26 cellular contexts compared by ENCODE assay signal in the genomic region with DNA sequence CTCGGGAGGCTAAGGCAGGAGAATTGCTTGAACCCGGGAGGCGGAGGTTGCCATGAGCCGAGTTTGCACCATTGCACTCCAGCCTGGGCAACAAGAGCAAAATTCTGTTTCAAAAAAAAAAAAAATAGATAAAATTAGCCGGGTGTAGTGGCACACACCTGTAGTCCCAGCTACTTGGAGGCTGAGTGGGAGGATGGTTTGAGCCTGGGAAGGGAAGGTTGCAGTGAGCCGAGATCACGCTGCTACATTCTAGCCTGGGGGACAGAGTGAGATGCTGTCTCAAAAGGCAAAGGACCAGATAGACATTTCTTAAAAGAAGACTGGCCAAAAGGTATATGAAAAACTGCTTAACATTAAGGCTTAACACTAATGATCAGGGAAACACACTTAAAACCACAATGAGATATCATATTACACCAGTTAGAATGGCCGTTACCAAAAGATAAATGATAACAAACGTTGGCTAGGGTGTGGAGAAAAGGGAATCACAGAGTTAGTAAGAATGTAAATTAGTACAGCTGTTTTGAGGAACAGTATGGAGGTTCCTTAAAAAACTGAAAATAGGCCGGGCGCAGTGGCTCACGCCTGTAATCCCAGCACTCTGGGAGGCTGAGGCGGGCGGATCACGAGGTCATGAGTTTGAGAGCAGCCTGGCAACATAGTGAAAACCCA. TPM values are rescaled to one million over a fixed set of nuclear protein-coding genes. Genes with fewer than 3 reads are reported as not detected.
DNase-seq lines count a peak whose midpoint lies in the region; ATAC-seq, FAIRE-seq and TF ChIP-seq lines count a peak whose summit lies in the region.
"Had no signal": no experiment of that assay in that cellular context is flagged by ENCODE, and none has a peak within 500 bp of the region (broad histone marks: within the 10 kb centered on the region; RNA-seq: fewer than 3 reads in every experiment).

No MANE protein-coding gene starts in this region.

- H4K20me1 ChIP-seq in Karpas-422 (ENCODE audit: insufficient read depth, low read depth, low read length) (no peaks in the 10 kb centered on the region), K562 (replicated peaks; ENCODE audit: control insufficient read depth, insufficient read depth, low read length) (no peaks in the 10 kb centered on the region)
- H4K20me1 ChIP-seq: BLaER1 had no signal

- H2BK12ac ChIP-seq in mesenchymal stem cell (ENCODE audit: low read length in 2 of 2) = no peak overlapping the region

- intact Hi-C loops in K562 (cut with micrococcal nuclease) = no loop called here

- H3K23ac ChIP-seq in mesenchymal stem cell (ENCODE audit: low read length in 2 of 2) = no peak overlapping the region

- H3K18ac ChIP-seq in mesenchymal stem cell (ENCODE audit: low read depth in 1 of 2, low read length in 2 of 2) = no peak overlapping the region

- POLR2A ChIA-PET in HEK293 (lab: Yijun Ruan, JAX) = no interaction called here
- POLR2A ChIA-PET in K562 (lab: Yijun Ruan, JAX) = interaction anchor here (0.6 to 1.6 kb wide), 4 partner anchors 8 to 146 kb away, joined by 3 to 5 read pairs (median 4); no protein-coding TSS in a partner anchor

- peak; percentile 76 for FAIRE-seq in K562 (lab: Jason Lieb, UNC)
- FAIRE-seq: A204.1, GM12892, GM19239, H1 had no signal

- peak; percentile 34; the same call in 1 of the 2 replicates for TF ChIP-seq EP300 in K562 (IDR thresholded peaks at IDR 0.05; ENCODE audit: low read length)

- BruUV-seq in K562 (replicated peaks; lab: Mats Ljungman, UMichigan) = no TSS peak

- H3K9me1 ChIP-seq in K562 (ENCODE audit: control insufficient read depth, insufficient read depth, low read length) = no peaks in the 10 kb centered on the region

- in situ Hi-C loops in K562 (cut with MboI) = no loop called here

- H3K79me2 ChIP-seq in Karpas-422 (ENCODE audit: low read length) (no peaks in the 10 kb centered on the region), K562 (ENCODE audit: control insufficient read depth, insufficient read depth, low read length) (no peaks in the 10 kb centered on the region)

- H3K79me1 ChIP-seq in mesenchymal stem cell (replicated peaks; ENCODE audit: low read length, poor library complexity, severe bottlenecking) = peaks cover 6% of the 10 kb centered on the region

- 33% methylated on average over 12 of the region's 15 CpGs for WGBS in K562 (ENCODE audit: insufficient coverage, low coverage, missing lambda C conversion rate)
- whole genome bisulfite sequencing in mesenchymal stem cell = 96% methylated on average over 14 of the region's 15 CpGs

- no peak overlapping the region for H2BK5ac ChIP-seq in mesenchymal stem cell (ENCODE audit: low read depth, low read length, poor library complexity, severe bottlenecking)

- no peak overlapping the region for H4K8ac ChIP-seq in mesenchymal stem cell (ENCODE audit: low read length)

- H3K14ac ChIP-seq in mesenchymal stem cell (ENCODE audit: low read length in 2 of 2) = no peak overlapping the region

- H2BK15ac ChIP-seq in mesenchymal stem cell (ENCODE audit: low read depth, poor library complexity, severe bottlenecking) = no peak overlapping the region

- H3K9ac ChIP-seq in Karpas-422 (ENCODE audit: low read length) (no peak overlapping the region), K562 (ENCODE audit: insufficient read depth in 1 of 2, low read depth in 2 of 2, low read length in 2 of 2) (no peak overlapping the region), mesenchymal stem cell (ENCODE audit: low read length) (no peak overlapping the region)
- H3K9ac ChIP-seq: BLaER1 had no signal

- H3K9me3 ChIP-seq in HEK293 (ENCODE audit: control insufficient read depth, insufficient read depth, low read depth, low read length) (no peaks in the 10 kb centered on the region), Karpas-422 (ENCODE audit: low read length) (no peaks in the 10 kb centered on the region), K562 (replicated peaks; ENCODE audit: control insufficient read depth, insufficient read depth, low read depth, low read length) (no peaks in the 10 kb centered on the region), mesenchymal stem cell (ENCODE audit: control insufficient read depth, low read length) (no peaks in the 10 kb centered on the region)
- H3K9me3 ChIP-seq: MG63 had no signal

- DNase-seq in Karpas-422 (peak; percentile 7), SW480 (ENCODE audit: low spot score) (peak; percentile 4), K562 (ENCODE audit: extremely low read depth in 1 of 4, low spot score in 3 of 4) (peak in 1 of 4 experiments; percentile 15), mesenchymal stem cell (no peak)
- DNase-seq in stimulated activated CD4-positive, alpha-beta T cell treated with anti-CD3 and anti-CD28 coated beads, Interleukin-4, amount 100 ng/mL, for 1 hour = no peak
- DNase-seq: CD4-positive, CD25-positive, alpha-beta regulatory T cell; DMS153; DND-41; MG63; NCI-H1105 treated with DMSO at 0.1 percent for 48 hours; NCI-H146; NCI-H1930; NCI-H524; NCI-H82; NK-92 treated with Interleukin-12 subunit alpha and Interleukin-12 subunit beta, amount 100 ng/mL, for 24 hours; SHP77 had no signal

- H2BK120ac ChIP-seq in mesenchymal stem cell (ENCODE audit: low read depth, low read length) = no peak overlapping the region

- H3K4ac ChIP-seq in mesenchymal stem cell (ENCODE audit: low read depth in 1 of 2, low read length in 2 of 2) = no peak overlapping the region

- H3K27ac ChIP-seq in HEK293 (ENCODE audit: extremely low read depth, low read depth, low read length) (no peak overlapping the region), Karpas-422 (ENCODE audit: low read length) (no peak overlapping the region), K562 (ENCODE audit: extremely low read depth, low read depth, low read length) (peak overlapping the region; percentile 53; the same call in 2 of the 3 replicates), mesenchymal stem cell (ENCODE audit: low read length, poor library complexity, severe bottlenecking) (no peak overlapping the region)
- H3K27ac ChIP-seq: BLaER1, RWPE1 had no signal

- TF ChIP-seq CTCF in HEK293 (tag by site-specific recombination; IDR thresholded peaks at IDR 0.05) (no peak), K562 (IDR thresholded peaks at IDR 0.05 in 2 of 3, conservative IDR thresholded peaks at IDR 0.05 in 1 of 3; ENCODE audit: insufficient read depth in 2 of 3, low read depth in 1 of 3, low read length in 3 of 3) (no peak)

- H4K91ac ChIP-seq in mesenchymal stem cell (ENCODE audit: low read length) = no peak overlapping the region

- no peak overlapping the region for H2AFZ ChIP-seq in Karpas-422 (ENCODE audit: low read length)
- peak overlapping the region; percentile 5; the same call in 1 of the 2 replicates for H2AFZ ChIP-seq in K562 (ENCODE audit: low read depth, low read length)
- no peak overlapping the region for H2AFZ ChIP-seq in mesenchymal stem cell (ENCODE audit: low read depth, low read length)

- peaks cover 24 to 37% of the 10 kb centered on the region in 2 experiments for H3K36me3 ChIP-seq in HEK293 (ENCODE audit: control insufficient read depth in 2 of 2, insufficient read depth in 1 of 2, low read length in 2 of 2)
- H3K36me3 ChIP-seq in Karpas-422 (ENCODE audit: insufficient read depth, low read length) = peaks cover 46% of the 10 kb centered on the region
- H3K36me3 ChIP-seq in K562 (ENCODE audit: control insufficient read depth, insufficient read depth, low read length) = peaks cover 48% of the 10 kb centered on the region
- H3K36me3 ChIP-seq in mesenchymal stem cell (ENCODE audit: control insufficient read depth in 1 of 2, insufficient read depth in 2 of 2, low read depth in 1 of 2, low read length in 2 of 2) = peaks cover 32 to 64% of the 10 kb centered on the region in 2 experiments
- H3K36me3 ChIP-seq: MG63 had no signal

- no peaks in the 10 kb centered on the region for H3K27me3 ChIP-seq in Karpas-422 (ENCODE audit: low read length)
- H3K27me3 ChIP-seq in K562 (ENCODE audit: control insufficient read depth in 2 of 2, insufficient read depth in 2 of 2, low read length in 2 of 2) = no peaks in the 10 kb centered on the region
- H3K27me3 ChIP-seq in mesenchymal stem cell (ENCODE audit: control insufficient read depth in 1 of 2, insufficient read depth in 1 of 2, low read length in 2 of 2) = no peaks in the 10 kb centered on the region
- H3K27me3 ChIP-seq: BLaER1, MG63 had no signal

- peak; percentile 79 for ATAC-seq in K562
- no peak for ATAC-seq in GM18873 (IDR thresholded peaks at IDR 0.05; ENCODE audit: low FRiP score, unreplicated experiment)
- ATAC-seq: HCT116 had no signal

- no peak for TF ChIP-seq RAD21 in K562 (CRISPR knock-in tag; conservative IDR thresholded peaks at IDR 0.05 in 1 of 2, IDR thresholded peaks at IDR 0.05 in 1 of 2)

- no peak overlapping the region for H3K4me2 ChIP-seq in Karpas-422 (ENCODE audit: low read depth, low read length, poor library complexity, severe bottlenecking)
- peak overlapping the region; percentile 55 for H3K4me2 ChIP-seq in K562 (ENCODE audit: insufficient read depth, low read length)
- H3K4me2 ChIP-seq in mesenchymal stem cell (ENCODE audit: low read length, poor library complexity, severe bottlenecking) = no peak overlapping the region
- H3K4me2 ChIP-seq: BLaER1 had no signal

- TF ChIP-seq POLR2A in K562 (conservative IDR thresholded peaks at IDR 0.05) = no peak

- H3K4me1 ChIP-seq in HEK293 (ENCODE audit: control insufficient read depth, insufficient read depth, low read length) = no peaks in the 10 kb centered on the region; the same call in 1 of the 2 replicates
- H3K4me1 ChIP-seq in Karpas-422 (ENCODE audit: low read length) = no peaks in the 10 kb centered on the region
- peaks cover 6 to 15% of the 10 kb centered on the region in 2 experiments; a peak in 4 of 5 replicates for H3K4me1 ChIP-seq in K562 (replicated peaks in 1 of 2; ENCODE audit: control insufficient read depth in 2 of 2, insufficient read depth in 2 of 2, low read length in 2 of 2)
- no peaks in the 10 kb centered on the region for H3K4me1 ChIP-seq in mesenchymal stem cell (ENCODE audit: control insufficient read depth, insufficient read depth, low read depth, low read length)
- H3K4me1 ChIP-seq: BLaER1 had no signal

- H2AK5ac ChIP-seq in mesenchymal stem cell (ENCODE audit: low read length, severe bottlenecking) = no peak overlapping the region

- no peaks in the 10 kb centered on the region for H3K9me2 ChIP-seq in Karpas-422 (replicated peaks; ENCODE audit: insufficient read depth, low read length)

- CTCF ChIA-PET in HEK293 (lab: Yijun Ruan, JAX) (interaction anchor here (0.6 kb wide), 1 partner anchor 125 kb away, joined by 3 read pairs; no protein-coding TSS in a partner anchor), K562 (lab: Yijun Ruan, JAX; ENCODE audit: low intra/inter-chr PET ratio) (no interaction called here)

- H3K4me3 ChIP-seq in HEK293 (ENCODE audit: low read depth, low read length) (no peak overlapping the region), Karpas-422 (ENCODE audit: low read length) (no peak overlapping the region), K562 (no peak overlapping the region), mesenchymal stem cell (ENCODE audit: insufficient read depth in 1 of 2, low read depth in 1 of 2, low read length in 2 of 2) (no peak overlapping the region)
- H3K4me3 ChIP-seq: BLaER1, MG63 had no signal

RNA-seq across cellular contexts. Expression of gene MARVELD2, which starts 10.1 kb away (rescaled TPM):
- 0.11 and 0.48 TPM in 2 replicates for total RNA-seq in Karpas-422 (2014; rRNA removed; shearing (Covaris generic); ENCODE audit: low replicate concordance)
- total RNA-seq in K562 (2011; cell fraction: chromatin; rRNA removed; ENCODE audit: low replicate concordance) = 0.72 and 0.79 TPM in 2 replicates
- 0.33 and 0.92 TPM in 2 replicates for total RNA-seq in K562 (2011; cell fraction: nucleolus; rRNA removed)
- total RNA-seq in K562 (2011; cell fraction: nucleoplasm; rRNA removed) = 0.69 and 0.95 TPM in 2 replicates
- 0.08 TPM in 1 of 2 replicates, not detected in the other for total RNA-seq in K562 (2014; rRNA removed)
- 0.04 and 0.13 TPM in 2 replicates for total RNA-seq in K562 (2014; rRNA removed; fragmentation: Illumina TruSeq; extraction: Trizol)
- total RNA-seq in K562 (2015; rRNA removed; fragmentation: Illumina TruSeq; extraction: Trizol) = 0.29 and 0.30 TPM in 2 replicates
- 0.09 and 0.13 TPM in 2 replicates for total RNA-seq in K562 (2021)
- polyA plus RNA-seq in K562 (2011; rRNA removed) = 0.05 and 0.21 TPM in 2 replicates
- 0.07 TPM in 1 of 2 replicates, not detected in the other for polyA plus RNA-seq in K562 (2011; cell fraction: cytosol; rRNA removed)
- 0.20 and 0.34 TPM in 2 replicates for polyA plus RNA-seq in K562 (2011; cell fraction: nucleus; rRNA removed)
- polyA plus RNA-seq in K562 (2012) = 0.03 and 0.08 TPM in 2 replicates
- 0.03 TPM in 2 replicates for polyA plus RNA-seq in K562 (2014; fragmentation: Illumina TruSeq; extraction: Trizol)
- polyA plus RNA-seq in K562 (2014; fragmentation: Nextera tagmentation; extraction: Ambion mirVana) = under 1 TPM in 1 of 2 experiments, not detected in 1; 0.03 TPM
- 0.07 TPM in 1 of 2 replicates, not detected in the other for polyA plus RNA-seq in K562 (2014; rRNA removed)
- 0.25 and 0.54 TPM in 2 replicates for polyA minus RNA-seq in K562 (2011; rRNA and poly(A)+ RNA removed)
- polyA minus RNA-seq in K562 (2011; cell fraction: cytosol; rRNA and poly(A)+ RNA removed) = not detected in 2 replicates
- 0.40 and 0.56 TPM in 2 replicates for polyA minus RNA-seq in K562 (2011; cell fraction: nucleus; rRNA and poly(A)+ RNA removed)
- 1.6 TPM for polyA plus RNA-seq in mesenchymal stem cell (2013, experiment 1 of 2)
- 1.5 TPM for polyA plus RNA-seq in mesenchymal stem cell (2013, experiment 2 of 2)
- total RNA-seq: LHCN-M2 had no signal

RNA-seq across cellular contexts. Expression of gene RAD17, which starts 35.2 kb away (rescaled TPM):
- total RNA-seq in Karpas-422 (2014; rRNA removed; shearing (Covaris generic); ENCODE audit: low replicate concordance) = 46.5 and 61.7 TPM in 2 replicates
- total RNA-seq in K562 (2011; cell fraction: chromatin; rRNA removed; ENCODE audit: low replicate concordance) = 56.1 and 66.3 TPM in 2 replicates
- 61.0 and 79.1 TPM in 2 replicates for total RNA-seq in K562 (2011; cell fraction: nucleolus; rRNA removed)
- 59.5 and 63.1 TPM in 2 replicates for total RNA-seq in K562 (2011; cell fraction: nucleoplasm; rRNA removed)
- total RNA-seq in K562 (2014; rRNA removed) (21.1 and 36.7 TPM in 2 replicates), K562 (2014; rRNA removed; fragmentation: Illumina TruSeq; extraction: Trizol) (40.1 and 41.9 TPM in 2 replicates), K562 (2015; rRNA removed; fragmentation: Illumina TruSeq; extraction: Trizol) (33.6 and 40.7 TPM in 2 replicates), K562 (2021) (32.9 and 35.2 TPM in 2 replicates)
- polyA plus RNA-seq in K562 (2011; rRNA removed) (45.2 and 47.2 TPM in 2 replicates), K562 (2014; fragmentation: Illumina TruSeq; extraction: Trizol) (40.9 and 50.1 TPM in 2 replicates), K562 (2014; fragmentation: Nextera tagmentation; extraction: Ambion mirVana) (10 to 100 TPM; 25.6 to 44.4 TPM), K562 (2014; rRNA removed) (35.6 and 39.0 TPM in 2 replicates)
- 15.7 and 17.9 TPM in 2 replicates for polyA plus RNA-seq in K562 (2011; cell fraction: cytosol; rRNA removed)
- polyA plus RNA-seq in K562 (2011; cell fraction: nucleus; rRNA removed) = 44.1 and 52.9 TPM in 2 replicates
- polyA plus RNA-seq in K562 (2012) = 20.4 and 31.9 TPM in 2 replicates
- polyA minus RNA-seq in K562 (2011; rRNA and poly(A)+ RNA removed) = 35.0 and 43.2 TPM in 2 replicates
- polyA minus RNA-seq in K562 (2011; cell fraction: cytosol; rRNA and poly(A)+ RNA removed) = 13.5 and 18.0 TPM in 2 replicates
- polyA minus RNA-seq in K562 (2011; cell fraction: nucleus; rRNA and poly(A)+ RNA removed) = 45.4 and 55.8 TPM in 2 replicates
- polyA plus RNA-seq in mesenchymal stem cell (2013, experiment 1 of 2) = 18.3 TPM
- polyA plus RNA-seq in mesenchymal stem cell (2013, experiment 2 of 2) = 17.4 TPM

RNA-seq across cellular contexts. Expression of gene AK6, which starts 35.5 kb away (rescaled TPM):
- 48.5 and 56.0 TPM in 2 replicates for total RNA-seq in Karpas-422 (2014; rRNA removed; shearing (Covaris generic); ENCODE audit: low replicate concordance)
- total RNA-seq in K562 (2011; cell fraction: chromatin; rRNA removed; ENCODE audit: low replicate concordance) = 10.6 and 34.7 TPM in 2 replicates
- 6.2 and 7.0 TPM in 2 replicates for total RNA-seq in K562 (2011; cell fraction: nucleolus; rRNA removed)
- total RNA-seq in K562 (2011; cell fraction: nucleoplasm; rRNA removed) = 16.5 and 19.5 TPM in 2 replicates
- 84.2 and 107 TPM in 2 replicates for total RNA-seq in K562 (2014; rRNA removed)
- total RNA-seq in K562 (2014; rRNA removed; fragmentation: Illumina TruSeq; extraction: Trizol) = 176 and 197 TPM in 2 replicates
- total RNA-seq in K562 (2015; rRNA removed; fragmentation: Illumina TruSeq; extraction: Trizol) = 103 and 110 TPM in 2 replicates
- total RNA-seq in K562 (2021) = 84.6 and 93.9 TPM in 2 replicates
- polyA plus RNA-seq in K562 (2011; rRNA removed) = 95.7 and 151 TPM in 2 replicates
- 9.2 and 23.2 TPM in 2 replicates for polyA plus RNA-seq in K562 (2011; cell fraction: cytosol; rRNA removed)
- 11.3 and 23.7 TPM in 2 replicates for polyA plus RNA-seq in K562 (2011; cell fraction: nucleus; rRNA removed)
- polyA plus RNA-seq in K562 (2012) = 106 and 223 TPM in 2 replicates
- 125 and 128 TPM in 2 replicates for polyA plus RNA-seq in K562 (2014; fragmentation: Illumina TruSeq; extraction: Trizol)
- 100 to 1,000 TPM; 613 to 669 TPM for polyA plus RNA-seq in K562 (2014; fragmentation: Nextera tagmentation; extraction: Ambion mirVana)
- 143 and 173 TPM in 2 replicates for polyA plus RNA-seq in K562 (2014; rRNA removed)
- 93.0 and 94.2 TPM in 2 replicates for polyA minus RNA-seq in K562 (2011; rRNA and poly(A)+ RNA removed)
- polyA minus RNA-seq in K562 (2011; cell fraction: cytosol; rRNA and poly(A)+ RNA removed) = 19.6 and 30.9 TPM in 2 replicates
- 7.1 and 15.8 TPM in 2 replicates for polyA minus RNA-seq in K562 (2011; cell fraction: nucleus; rRNA and poly(A)+ RNA removed)
- polyA plus RNA-seq in mesenchymal stem cell (2013, experiment 1 of 2) = 50.7 TPM
- 58.1 TPM for polyA plus RNA-seq in mesenchymal stem cell (2013, experiment 2 of 2)

RNA-seq across cellular contexts. Expression of gene TAF9, which starts 35.5 kb away (rescaled TPM):
- 74.5 and 109 TPM in 2 replicates for total RNA-seq in Karpas-422 (2014; rRNA removed; shearing (Covaris generic); ENCODE audit: low replicate concordance)
- total RNA-seq in K562 (2011; cell fraction: chromatin; rRNA removed; ENCODE audit: low replicate concordance) = 59.1 and 122 TPM in 2 replicates
- total RNA-seq in K562 (2011; cell fraction: nucleolus; rRNA removed) = 48.5 and 54.9 TPM in 2 replicates
- total RNA-seq in K562 (2011; cell fraction: nucleoplasm; rRNA removed) = 94.4 and 156 TPM in 2 replicates
- total RNA-seq in K562 (2014; rRNA removed) (131 and 134 TPM in 2 replicates), K562 (2014; rRNA removed; fragmentation: Illumina TruSeq; extraction: Trizol) (177 and 197 TPM in 2 replicates), K562 (2015; rRNA removed; fragmentation: Illumina TruSeq; extraction: Trizol) (195 and 207 TPM in 2 replicates), K562 (2021) (119 and 124 TPM in 2 replicates)
- polyA plus RNA-seq in K562 (2011; rRNA removed) (248 and 338 TPM in 2 replicates), K562 (2014; fragmentation: Illumina TruSeq; extraction: Trizol) (257 and 310 TPM in 2 replicates), K562 (2014; fragmentation: Nextera tagmentation; extraction: Ambion mirVana) (100 to 1,000 TPM; 519 to 566 TPM), K562 (2014; rRNA removed) (188 and 189 TPM in 2 replicates)
- polyA plus RNA-seq in K562 (2011; cell fraction: cytosol; rRNA removed) = 148 and 207 TPM in 2 replicates
- 74.9 and 128 TPM in 2 replicates for polyA plus RNA-seq in K562 (2011; cell fraction: nucleus; rRNA removed)
- polyA plus RNA-seq in K562 (2012) = 153 and 163 TPM in 2 replicates
- polyA minus RNA-seq in K562 (2011; rRNA and poly(A)+ RNA removed) = 197 and 219 TPM in 2 replicates
- polyA minus RNA-seq in K562 (2011; cell fraction: cytosol; rRNA and poly(A)+ RNA removed) = 41.5 and 56.1 TPM in 2 replicates
- 41.3 and 73.9 TPM in 2 replicates for polyA minus RNA-seq in K562 (2011; cell fraction: nucleus; rRNA and poly(A)+ RNA removed)
- 95.3 TPM for polyA plus RNA-seq in mesenchymal stem cell (2013, experiment 1 of 2)
- polyA plus RNA-seq in mesenchymal stem cell (2013, experiment 2 of 2) = 102 TPM

Comparison
In these comparisons a context has a peak if more than half of its experiments do, and no peak if none do; other contexts are left out.
1. DNase-seq: peak in Karpas-422 (single experiment) and SW480 (single experiment); none in stimulated activated CD4-positive, alpha-beta T cell treated with anti-CD3 and anti-CD28 coated beads, Interleukin-4, amount 100 ng/mL, for 1 hour (single experiment) and mesenchymal stem cell (single experiment).
2. Of the 44 proteins assayed by ChIP-seq in both K562 and HEK293: peak only in K562: none; only in HEK293: ZEB2; in both: none; in neither: 43.